8 cellular contexts compared by ENCODE assay signal in the genomic region with DNA sequence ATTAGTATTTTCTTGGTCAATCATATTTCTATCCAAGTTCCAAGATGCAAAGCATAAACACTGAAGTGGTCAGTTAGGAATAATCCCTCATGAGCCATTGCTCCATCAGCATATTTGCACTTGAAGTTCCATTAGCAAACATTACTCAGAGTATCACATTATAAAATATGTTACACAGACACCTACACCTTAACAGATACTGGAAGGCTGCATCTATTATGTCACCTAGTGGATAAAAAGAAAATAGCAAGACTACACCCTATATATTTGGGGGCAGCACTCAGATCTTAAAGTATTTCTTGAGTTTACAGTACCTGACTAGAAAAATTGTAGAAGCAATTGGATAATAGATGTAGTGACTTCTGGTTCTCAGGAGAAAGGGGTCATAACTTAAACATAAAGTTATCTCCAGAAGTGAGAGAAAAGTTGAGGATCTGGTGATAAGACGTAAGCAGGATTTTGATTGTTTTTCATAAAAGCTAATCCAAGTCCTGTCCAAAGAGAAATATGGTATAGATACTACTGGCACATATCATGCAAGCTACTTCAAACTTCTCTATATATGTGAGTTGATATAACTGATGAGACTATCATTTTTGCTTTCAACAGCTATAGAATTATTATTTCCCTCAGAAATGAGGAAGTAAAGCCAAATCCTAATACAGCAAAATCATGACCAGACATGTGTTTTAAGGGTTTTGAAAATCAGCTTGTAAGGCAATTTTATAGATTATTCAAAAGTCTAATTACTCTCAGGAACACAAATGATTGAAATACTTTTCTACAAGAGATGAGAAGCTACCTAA.
A peak's percentile ranks its signal among the peaks of the same experiment; 100 is the strongest.
DNase-seq lines count a peak whose midpoint lies in the region; ATAC-seq, FAIRE-seq and TF ChIP-seq lines count a peak whose summit lies in the region.

No MANE protein-coding gene starts in this region.

- H3K27ac Mint-ChIP-seq in WTC11 = no peak overlapping the region
- no peak overlapping the region for H3K27ac Mint-ChIP-seq in nephron

- no peaks in the 10 kb centered on the region for H3K27me3 Mint-ChIP-seq in WTC11 (ENCODE audit: low read depth)
- H3K27me3 Mint-ChIP-seq in nephron (ENCODE audit: low read depth) = no peaks in the 10 kb centered on the region

- TF ChIP-seq CTCF in D721Med (IDR thresholded peaks at IDR 0.05; ENCODE audit: insufficient read depth, missing control alignments) (peak; percentile 73), WTC11 (IDR thresholded peaks at IDR 0.05) (peak; percentile 42; the same call in 1 of the 2 replicates), nephron (IDR thresholded peaks at IDR 0.05; ENCODE audit: unreplicated experiment in 3 of 3) (peak; percentile 47 to 62 (median 53))

- CTCF ChIA-PET in WTC11 (lab: Charles Lee) = interaction anchor here (1.5 kb wide), 2 partner anchors 14 to 37 kb away, joined by 5 read pairs; no protein-coding TSS in a partner anchor

- POLR2A ChIA-PET in WTC11 (lab: Charles Lee) = no interaction called here

- H3K36me3 Mint-ChIP-seq in WTC11 (no peaks in the 10 kb centered on the region), nephron (ENCODE audit: low read depth) (no peaks in the 10 kb centered on the region)

- no peak overlapping the region for H3K4me3 Mint-ChIP-seq in WTC11
- no peak overlapping the region for H3K4me3 Mint-ChIP-seq in nephron

- DNase-seq in D721Med (ENCODE audit: insufficient read length, low spot score) (no peak), WTC11 (ENCODE audit: low spot score) (no peak), dedifferentiated amniotic fluid mesenchymal stem cell (ENCODE audit: extremely low spot score) (no peak), NCI-H1694 treated with DMSO at 0.1 percent for 48 hours (lab: John Stamatoyannopoulos, UW) (no peak)
- DNase-seq in activated CD4-positive, alpha-beta T cell treated with anti-CD3 and anti-CD28 coated beads, Interleukin-2, amount 50 U/mL, for 1 hour = no peak

- ATAC-seq in GM19467 (IDR thresholded peaks at IDR 0.05; ENCODE audit: unreplicated experiment) (peak; percentile 92), HG03442 (IDR thresholded peaks at IDR 0.05; ENCODE audit: unreplicated experiment) (peak; percentile 94), WTC11 (peak; percentile 90)

- peak; percentile 66 for FAIRE-seq in D721Med (lab: Jason Lieb, UNC)

- no peaks in the 10 kb centered on the region for H3K9me3 Mint-ChIP-seq in WTC11
- H3K9me3 Mint-ChIP-seq in nephron = no peaks in the 10 kb centered on the region

- H3K4me1 Mint-ChIP-seq in WTC11 (no peaks in the 10 kb centered on the region), nephron (no peaks in the 10 kb centered on the region)

TF ChIP-seq in WTC11, 78 proteins besides CTCF, POLR2A, EP300 and RAD21:
- TF ChIP-seq ZBTB21 (CRISPR knock-in tag; IDR thresholded peaks at IDR 0.05; ENCODE audit: borderline replicate concordance) = no peak
- TF ChIP-seq JAZF1 (CRISPR knock-in tag; IDR thresholded peaks at IDR 0.05) = no peak
